ENCODE assay signal across 1 cellular context in genomic region chr21:14878971-14879370, GRCh38.
TF ChIP-seq lines count a peak whose summit lies in the region.

No MANE protein-coding gene starts in this region.

TF ChIP-seq in HepG2, 621 proteins besides CTCF, POLR2A, EP300 and RAD21 (continued from another document and continues in another):
- TF ChIP-seq STAT6 (CRISPR knock-in tag; IDR thresholded peaks at IDR 0.05; ENCODE audit: borderline replicate concordance): no peak
- no peak for TF ChIP-seq SOX13 (IDR thresholded peaks at IDR 0.05)
- peak in 1 of 2 experiments; percentile 91; a peak in 2 of 4 replicates for TF ChIP-seq SOX13 (CRISPR knock-in tag; conservative IDR thresholded peaks at IDR 0.05 in 1 of 2, IDR thresholded peaks at IDR 0.05 in 1 of 2)
- TF ChIP-seq ZNF580 (CRISPR knock-in tag; IDR thresholded peaks at IDR 0.05; ENCODE audit: borderline replicate concordance, low read depth): no peak
- TF ChIP-seq ZNF704 (CRISPR knock-in tag; IDR thresholded peaks at IDR 0.05; ENCODE audit: borderline replicate concordance): no peak
- no peak for TF ChIP-seq ZNF207 (IDR thresholded peaks at IDR 0.05; ENCODE audit: borderline replicate concordance)
- TF ChIP-seq IRX3 (CRISPR knock-in tag; IDR thresholded peaks at IDR 0.05; ENCODE audit: borderline replicate concordance, low read depth): no peak
- TF ChIP-seq ZNF431 (CRISPR knock-in tag; IDR thresholded peaks at IDR 0.05; ENCODE audit: borderline replicate concordance, low read depth): no peak
- TF ChIP-seq SOX6 (IDR thresholded peaks at IDR 0.05): no peak
- TF ChIP-seq SOX6 (CRISPR knock-in tag; IDR thresholded peaks at IDR 0.05): peak; percentile 79
- no peak for TF ChIP-seq DRAP1 (CRISPR knock-in tag; IDR thresholded peaks at IDR 0.05)
- no peak for TF ChIP-seq ZNF766 (CRISPR knock-in tag; IDR thresholded peaks at IDR 0.05; ENCODE audit: borderline replicate concordance)
- 0 out of 2 replicates have a peak, but pooled peaks have one; percentile 27 for TF ChIP-seq HOXA5 (CRISPR knock-in tag; IDR thresholded peaks at IDR 0.05)
- no peak for TF ChIP-seq CCDC6 (CRISPR knock-in tag; IDR thresholded peaks at IDR 0.05)
- TF ChIP-seq TIGD3 (CRISPR knock-in tag; IDR thresholded peaks at IDR 0.05; ENCODE audit: borderline replicate concordance): no peak
- TF ChIP-seq PPARG (CRISPR knock-in tag; conservative IDR thresholded peaks at IDR 0.05): peak; percentile 72; the same call in 1 of the 2 replicates
- peak; percentile 30; the same call in 1 of the 2 replicates for TF ChIP-seq FOXK2 (IDR thresholded peaks at IDR 0.05)
- TF ChIP-seq PRPF4 (IDR thresholded peaks at IDR 0.05; ENCODE audit: low read depth, low read length, poor library complexity, severe bottlenecking): no peak
- no peak for TF ChIP-seq ZNF282 (IDR thresholded peaks at IDR 0.05; ENCODE audit: partially characterized antibody)
- no peak for TF ChIP-seq ZNF333 (CRISPR knock-in tag; IDR thresholded peaks at IDR 0.05; ENCODE audit: borderline replicate concordance)
- no peak for TF ChIP-seq ZBTB14 (CRISPR knock-in tag; IDR thresholded peaks at IDR 0.05)
- TF ChIP-seq ZNF317 (CRISPR knock-in tag; IDR thresholded peaks at IDR 0.05): 0 out of 2 replicates have a peak, but pooled peaks have one; percentile 48
- no peak for TF ChIP-seq TRIM24 (CRISPR knock-in tag; IDR thresholded peaks at IDR 0.05)
- TF ChIP-seq ZNF883 (CRISPR knock-in tag; IDR thresholded peaks at IDR 0.05; ENCODE audit: not compliant biosample characterization): no peak
- TF ChIP-seq RBM39 (IDR thresholded peaks at IDR 0.05; ENCODE audit: low read depth, low read length, poor library complexity, severe bottlenecking): no peak
- TF ChIP-seq ZNF10 (CRISPR knock-in tag; IDR thresholded peaks at IDR 0.05; ENCODE audit: borderline replicate concordance, low read depth): no peak
- no peak for TF ChIP-seq ZNF546 (CRISPR knock-in tag; conservative IDR thresholded peaks at IDR 0.05)
- peak; percentile 88 for TF ChIP-seq TBX3 (IDR thresholded peaks at IDR 0.05; ENCODE audit: borderline replicate concordance)
- no peak for TF ChIP-seq NFE2L2 (IDR thresholded peaks at IDR 0.05; ENCODE audit: low read length)
- TF ChIP-seq ZNF496 (CRISPR knock-in tag; IDR thresholded peaks at IDR 0.05; ENCODE audit: insufficient replicate concordance): no peak
- TF ChIP-seq CREBL2 (CRISPR knock-in tag; IDR thresholded peaks at IDR 0.05; ENCODE audit: borderline replicate concordance): no peak
- no peak for TF ChIP-seq PAF1 (CRISPR knock-in tag; IDR thresholded peaks at IDR 0.05)
- TF ChIP-seq RARA (CRISPR knock-in tag; IDR thresholded peaks at IDR 0.05): peak; percentile 99
- TF ChIP-seq SMARCC2 (IDR thresholded peaks at IDR 0.05): 0 out of 2 replicates have a peak, but pooled peaks have one; percentile 52
- TF ChIP-seq TBL1XR1 (IDR thresholded peaks at IDR 0.05; ENCODE audit: borderline replicate concordance, low read length, partially characterized antibody): peak; percentile 95
- TF ChIP-seq ZNF605 (CRISPR knock-in tag; IDR thresholded peaks at IDR 0.05): no peak
- peak; percentile 98 for TF ChIP-seq FOXA3 (CRISPR knock-in tag; IDR thresholded peaks at IDR 0.05)
- TF ChIP-seq ZNF281 (CRISPR knock-in tag; IDR thresholded peaks at IDR 0.05; ENCODE audit: borderline replicate concordance): peak; percentile 42; the same call in 1 of the 2 replicates
- 0 out of 2 replicates have a peak, but pooled peaks have one; percentile 21 for TF ChIP-seq ETV5 (CRISPR knock-in tag; IDR thresholded peaks at IDR 0.05; ENCODE audit: borderline replicate concordance)
- no peak for TF ChIP-seq GABPA (IDR thresholded peaks at IDR 0.05; ENCODE audit: low read depth, low read length)
- TF ChIP-seq GABPA (CRISPR knock-in tag; IDR thresholded peaks at IDR 0.05; ENCODE audit: low read depth): no peak; the same call in 1 of the 2 replicates
- TF ChIP-seq HMGXB3 (CRISPR knock-in tag; IDR thresholded peaks at IDR 0.05; ENCODE audit: borderline replicate concordance): no peak
- TF ChIP-seq MAX (IDR thresholded peaks at IDR 0.05): peak; percentile 59; the same call in 1 of the 2 replicates
- peak; percentile 69; the same call in 1 of the 2 replicates for TF ChIP-seq ZMYM4 (CRISPR knock-in tag; IDR thresholded peaks at IDR 0.05)
- no peak for TF ChIP-seq ZBTB8A (CRISPR knock-in tag; IDR thresholded peaks at IDR 0.05; ENCODE audit: borderline replicate concordance, low read depth)
- no peak for TF ChIP-seq ZNF781 (CRISPR knock-in tag; IDR thresholded peaks at IDR 0.05; ENCODE audit: borderline replicate concordance, not compliant biosample characterization)
- peak; percentile 45; the same call in 1 of the 2 replicates for TF ChIP-seq ZNF878 (CRISPR knock-in tag; IDR thresholded peaks at IDR 0.05)
- TF ChIP-seq ZFP36 (IDR thresholded peaks at IDR 0.05; ENCODE audit: borderline replicate concordance, low read depth, low read length, partially characterized antibody): no peak
